1 cellular context compared by ENCODE assay signal in genomic region chr16:30949655-30950515, GRCh38.
TF ChIP-seq lines count a peak whose summit lies in the region.

No MANE protein-coding gene starts in this region.

TF ChIP-seq in K562, 482 proteins besides CTCF, POLR2A, EP300 and RAD21 (continues in another document):
- TF ChIP-seq ZNF165 (CRISPR knock-in tag; IDR thresholded peaks at IDR 0.05; ENCODE audit: borderline replicate concordance) (no peak), ZNF3 (CRISPR knock-in tag; IDR thresholded peaks at IDR 0.05) (0 out of 2 replicates have a peak, but pooled peaks have one; percentile 13), KAT7 (CRISPR knock-in tag; IDR thresholded peaks at IDR 0.05; ENCODE audit: borderline replicate concordance) (no peak), POLR2G (IDR thresholded peaks at IDR 0.05; ENCODE audit: low read depth, low read length) (peak; percentile 82), NCOA1 (IDR thresholded peaks at IDR 0.05; ENCODE audit: low read depth) (peak; percentile 76; the same call in 1 of the 2 replicates), HDAC2 (IDR thresholded peaks at IDR 0.05) (peak; percentile 85; the same call in 1 of the 2 replicates), BRD9 (IDR thresholded peaks at IDR 0.05; ENCODE audit: low read depth, partially characterized antibody) (peak; percentile 39), SMAD2 (IDR thresholded peaks at IDR 0.05; ENCODE audit: low read depth, low read length) (no peak), PTRF (tag; IDR thresholded peaks at IDR 0.05) (no peak), ZNF395 (CRISPR knock-in tag; IDR thresholded peaks at IDR 0.05) (peak; percentile 53; the same call in 1 of the 2 replicates), NR3C1 (CRISPR knock-in tag; IDR thresholded peaks at IDR 0.05) (no peak), THRAP3 (IDR thresholded peaks at IDR 0.05; ENCODE audit: borderline replicate concordance) (peak; percentile 71; the same call in 1 of the 2 replicates), HEY1 (CRISPR knock-in tag; IDR thresholded peaks at IDR 0.05; ENCODE audit: borderline replicate concordance) (no peak), C11orf30 (IDR thresholded peaks at IDR 0.05; ENCODE audit: low read depth) (no peak), HNRNPUL1 (IDR thresholded peaks at IDR 0.05; ENCODE audit: low read length) (no peak), ETV1 (tag; conservative IDR thresholded peaks at IDR 0.05; ENCODE audit: low read depth) (peak; percentile 92), ZNF79 (CRISPR knock-in tag; IDR thresholded peaks at IDR 0.05; ENCODE audit: low read depth) (no peak), CREM (IDR thresholded peaks at IDR 0.05; ENCODE audit: low read depth) (peak; percentile 56; the same call in 1 of the 2 replicates), CCAR2 (IDR thresholded peaks at IDR 0.05; ENCODE audit: low read depth, low read length) (no peak), CHD2 (IDR thresholded peaks at IDR 0.05; ENCODE audit: low read depth, low read length) (0 out of 2 replicates have a peak, but pooled peaks have one; percentile 28), SMARCA5 (IDR thresholded peaks at IDR 0.05) (no peak), LCOR (CRISPR knock-in tag; IDR thresholded peaks at IDR 0.05) (no peak), ID3 (CRISPR knock-in tag; IDR thresholded peaks at IDR 0.05) (no peak), ID3 (tag; IDR thresholded peaks at IDR 0.05) (peak; percentile 76), ZNF324 (CRISPR knock-in tag; IDR thresholded peaks at IDR 0.05) (no peak; the same call in none of the 2 replicates), SP1 (CRISPR knock-in tag; IDR thresholded peaks at IDR 0.05) (peak; percentile 75), ZBTB49 (CRISPR knock-in tag; IDR thresholded peaks at IDR 0.05; ENCODE audit: borderline replicate concordance) (no peak), NR2F6 (CRISPR knock-in tag; IDR thresholded peaks at IDR 0.05) (no peak), TAF1 (IDR thresholded peaks at IDR 0.05; ENCODE audit: control insufficient read depth, extremely low read depth, insufficient read depth, low read length, severe bottlenecking) (peak; percentile 72), TCF3 (CRISPR knock-in tag; IDR thresholded peaks at IDR 0.05) (peak; percentile 62), ZNF655 (CRISPR knock-in tag; IDR thresholded peaks at IDR 0.05) (no peak), NCOR1 (IDR thresholded peaks at IDR 0.05) (peak; percentile 70), ERF (CRISPR knock-in tag; IDR thresholded peaks at IDR 0.05) (no peak; the same call in 1 of the 2 replicates), IRF2 (CRISPR knock-in tag; IDR thresholded peaks at IDR 0.05) (no peak), ETS1 (conservative IDR thresholded peaks at IDR 0.05; ENCODE audit: control insufficient read depth, low read depth, low read length) (peak; percentile 84), ZNF184 (CRISPR knock-in tag; IDR thresholded peaks at IDR 0.05) (no peak), TCF7 (IDR thresholded peaks at IDR 0.05; ENCODE audit: borderline replicate concordance) (no peak), ZBTB12 (CRISPR knock-in tag; IDR thresholded peaks at IDR 0.05) (no peak), FOXK1 (CRISPR knock-in tag; IDR thresholded peaks at IDR 0.05; ENCODE audit: borderline replicate concordance) (no peak), POLR3A (IDR thresholded peaks at IDR 0.05; ENCODE audit: borderline replicate concordance, extremely low read depth, insufficient read depth, insufficient read length) (no peak), ZNF263 (CRISPR knock-in tag; IDR thresholded peaks at IDR 0.05; ENCODE audit: borderline replicate concordance) (peak; percentile 78), MLLT1 (IDR thresholded peaks at IDR 0.05) (peak; percentile 38 to 74; a peak in 3 of 4 replicates), AFF4 (CRISPR knock-in tag; IDR thresholded peaks at IDR 0.05) (no peak; the same call in 1 of the 2 replicates), ZNF766 (CRISPR knock-in tag; conservative IDR thresholded peaks at IDR 0.05) (0 out of 2 replicates have a peak, but pooled peaks have one; percentile 27), DMBX1 (CRISPR knock-in tag; IDR thresholded peaks at IDR 0.05; ENCODE audit: borderline replicate concordance) (no peak), ZNF644 (tag; IDR thresholded peaks at IDR 0.05; ENCODE audit: low read depth) (0 out of 2 replicates have a peak, but pooled peaks have one; percentile 58), NR4A1 (CRISPR knock-in tag; IDR thresholded peaks at IDR 0.05) (no peak), NR4A1 (tag; IDR thresholded peaks at IDR 0.05) (peak; percentile 83; the same call in 1 of the 2 replicates), POU5F1 (IDR thresholded peaks at IDR 0.05; ENCODE audit: borderline replicate concordance, low read depth, low read length, partially characterized antibody) (no peak), ARID2 (IDR thresholded peaks at IDR 0.05) (no peak), RBM25 (IDR thresholded peaks at IDR 0.05; ENCODE audit: low read depth, low read length, severe bottlenecking) (no peak), BRCA1 (IDR thresholded peaks at IDR 0.05) (no peak), BRCA1 (CRISPR knock-in tag; IDR thresholded peaks at IDR 0.05) (no peak), ZNF830 (CRISPR knock-in tag; IDR thresholded peaks at IDR 0.05) (peak; percentile 74; the same call in 1 of the 2 replicates), NCOA4 (IDR thresholded peaks at IDR 0.05; ENCODE audit: partially characterized antibody) (no peak), SREBF2 (CRISPR knock-in tag; IDR thresholded peaks at IDR 0.05) (no peak), MTA2 (IDR thresholded peaks at IDR 0.05; ENCODE audit: low read depth) (peak; percentile 4; the same call in 1 of the 2 replicates), SNRNP70 (optimal IDR thresholded peaks at IDR 0.05; ENCODE audit: low read depth, low read length) (no peak), EWSR1 (IDR thresholded peaks at IDR 0.05; ENCODE audit: borderline replicate concordance, low read depth, partially characterized antibody) (no peak), CSDE1 (IDR thresholded peaks at IDR 0.05) (no peak), KDM1A (IDR thresholded peaks at IDR 0.05) (peak; percentile 22 to 33; a peak in 2 of 4 replicates), ZNF143 (CRISPR knock-in tag; IDR thresholded peaks at IDR 0.05) (no peak), SMARCE1 (IDR thresholded peaks at IDR 0.05) (peak; percentile 80), RBM17 (IDR thresholded peaks at IDR 0.05; ENCODE audit: borderline replicate concordance, low read depth, low read length) (no peak), STAG1 (CRISPR knock-in tag; IDR thresholded peaks at IDR 0.05; ENCODE audit: borderline replicate concordance) (no peak), PPARD (CRISPR knock-in tag; IDR thresholded peaks at IDR 0.05) (no peak), FOSL1 (tag; conservative IDR thresholded peaks at IDR 0.05) (no peak), KLF13 (tag; IDR thresholded peaks at IDR 0.05; ENCODE audit: borderline replicate concordance, low read depth) (no peak; the same call in 1 of the 2 replicates)
